ENCODE assay signal across 24 cellular contexts in genomic region chr6:39867592-39867991, GRCh38.
DNase-seq lines count a peak whose midpoint lies in the region; ATAC-seq and TF ChIP-seq lines count a peak whose summit lies in the region.
"Had no signal": no experiment of that assay in that cellular context is flagged by ENCODE, and none has a peak within 500 bp of the region (broad histone marks: within the 10 kb centered on the region; RNA-seq: fewer than 3 reads in every experiment).

No MANE protein-coding gene starts in this region.

- CTCF ChIA-PET in WTC11 (lab: Charles Lee) = interaction anchor here (0.9 to 4.2 kb wide), 11 partner anchors 12 to 490 kb away, joined by 3 to 21 read pairs (median 3); partner anchors contain the start of gene DAAM2
- CTCF ChIA-PET in CD8-positive, alpha-beta T cell (lab: Charles Lee) = interaction anchor here (1.0 kb wide), 1 partner anchor 958 kb away, joined by 3 read pairs; no protein-coding TSS in a partner anchor

- no peaks in the 10 kb centered on the region; the same call in 2 of the 3 replicates for H3K9me3 Mint-ChIP-seq in GM23338
- H3K9me3 Mint-ChIP-seq in WTC11 = no peaks in the 10 kb centered on the region
- H3K9me3 Mint-ChIP-seq in CD8-positive, alpha-beta T cell = no peaks in the 10 kb centered on the region
- H3K9me3 Mint-ChIP-seq: activated T-helper 2 cell treated with anti-CD3 and anti-CD28 coated beads, Interferon-gamma antibody, Interleukin-2, Interleukin-4, amounts not matched to agents 10 μg/mL and 5 μg/mL and 100 μg/mL, durations not matched to agents 14 hours and 24 hours and 36 hours; central memory CD8-positive, alpha-beta T cell; nephron had no signal

- no peaks in the 10 kb centered on the region for H3K79me2 ChIP-seq in GM23338 (replicated peaks; ENCODE audit: insufficient read depth)

- intact Hi-C loops in CD8-positive, alpha-beta T cell (cut with DNase I, micrococcal nuclease) = loop anchor here (5.0 to 10.0 kb wide), 2 partner anchors 977 to 1160 kb away; no protein-coding TSS in a partner anchor

- peak; percentile 12 for TF ChIP-seq CTCF in AG09309 (IDR thresholded peaks at IDR 0.05; ENCODE audit: control insufficient read depth, insufficient read depth, low read depth, low read length, missing control alignments)
- peak; percentile 50 to 72 for TF ChIP-seq CTCF in GM23338 (conservative IDR thresholded peaks at IDR 0.05; ENCODE audit: low read depth in 2 of 2)
- TF ChIP-seq CTCF in WTC11 (IDR thresholded peaks at IDR 0.05) = 0 out of 2 replicates have a peak, but pooled peaks have one; percentile 18
- TF ChIP-seq CTCF in CD8-positive, alpha-beta T cell (IDR thresholded peaks at IDR 0.05) = no peak

- DNase-seq in AG09309 (ENCODE audit: low read depth) = no peak
- peak; percentile 66 for DNase-seq in GM23338 (ENCODE audit: low spot score)
- DNase-seq in WTC11 (ENCODE audit: low spot score) = peak; percentile 52
- DNase-seq in iPS-NIHi11 (ENCODE audit: low spot score) = peak; percentile 49
- DNase-seq in globus pallidus (ENCODE audit: low spot score) = no peak
- no peak for DNase-seq in 8988T
- no peak for DNase-seq in CD8-positive, alpha-beta T cell
- DNase-seq: activated CD4-positive, CD25-positive, alpha-beta regulatory T cell treated with anti-CD3 and anti-CD28 coated beads, Interleukin-2, amount 50 U/mL, for 72 hours; AML-193; effector CD4-positive, alpha-beta T cell; GOT3; heart left ventricle; NCI-H2081; NCI-H510A treated with DMSO at 0.1 percent for 48 hours; small intestine; stimulated activated CD4-positive, alpha-beta T cell treated with anti-CD3 and anti-CD28 coated beads, Interleukin-4, amount 100 ng/mL, for 24 hours; T-helper 9 cell; uterus had no signal

- H3K27me3 Mint-ChIP-seq in GM23338 (ENCODE audit: insufficient read depth, low read depth, poor library complexity) (peaks cover 3% of the 10 kb centered on the region), WTC11 (ENCODE audit: low read depth) (no peaks in the 10 kb centered on the region; the same call in 1 of the 2 replicates)
- peaks cover 11% of the 10 kb centered on the region for H3K27me3 Mint-ChIP-seq in CD8-positive, alpha-beta T cell (ENCODE audit: low read depth)

- H3K4me1 ChIP-seq in GM23338 (ENCODE audit: insufficient read depth) = peaks cover 10% of the 10 kb centered on the region
- H3K4me1 ChIP-seq in CD8-positive, alpha-beta T cell (ENCODE audit: insufficient read depth, low read length) = no peaks in the 10 kb centered on the region
- H3K4me1 ChIP-seq: uterus had no signal

- H3K27ac Mint-ChIP-seq in GM23338 (no peak overlapping the region), WTC11 (no peak overlapping the region)
- no peak overlapping the region for H3K27ac Mint-ChIP-seq in CD8-positive, alpha-beta T cell
- H3K27ac Mint-ChIP-seq: activated T-helper 2 cell treated with anti-CD3 and anti-CD28 coated beads, Interferon-gamma antibody, Interleukin-2, Interleukin-4, amounts not matched to agents 10 μg/mL and 5 μg/mL and 100 μg/mL, durations not matched to agents 14 hours and 24 hours and 36 hours; memory B cell; nephron had no signal

- H3K36me3 Mint-ChIP-seq in GM23338 (ENCODE audit: low read depth) (no peaks in the 10 kb centered on the region; the same call in 2 of the 3 replicates), WTC11 (no peaks in the 10 kb centered on the region)
- no peaks in the 10 kb centered on the region for H3K36me3 Mint-ChIP-seq in CD8-positive, alpha-beta T cell
- H3K36me3 Mint-ChIP-seq: memory B cell had no signal

- ATAC-seq in GM23338 (peak; percentile 90), WTC11 (peak; percentile 89), HG03135 (IDR thresholded peaks at IDR 0.05; ENCODE audit: unreplicated experiment) (no peak)
- ATAC-seq in CD8-positive, alpha-beta T cell = no peak
- ATAC-seq: heart left ventricle, SK-N-SH treated with all-trans-retinoic acid at 6 μM for 48 hours had no signal

- H3K4me3 ChIP-seq in AG09309 (ENCODE audit: control insufficient read depth, low read depth, low read length) = no peak overlapping the region
- no peak overlapping the region for H3K4me3 ChIP-seq in GM23338
- H3K4me3 ChIP-seq in CD8-positive, alpha-beta T cell (ENCODE audit: low read depth, low read length) = no peak overlapping the region
- H3K4me3 ChIP-seq: heart left ventricle, uterus had no signal

- H3K36me3 ChIP-seq in GM23338 (ENCODE audit: insufficient read depth) = no peaks in the 10 kb centered on the region
- no peaks in the 10 kb centered on the region for H3K36me3 ChIP-seq in CD8-positive, alpha-beta T cell (ENCODE audit: insufficient read depth, low read length)
- H3K36me3 ChIP-seq: uterus had no signal

- H4K20me1 ChIP-seq in GM23338 (replicated peaks; ENCODE audit: insufficient read depth) = no peaks in the 10 kb centered on the region

- no peak overlapping the region for H3K4me2 ChIP-seq in GM23338

- H3K9me3 ChIP-seq in CD8-positive, alpha-beta T cell (ENCODE audit: low read length) = no peaks in the 10 kb centered on the region
- H3K9me3 ChIP-seq: heart left ventricle, uterus had no signal

- H3K27me3 ChIP-seq in GM23338 (ENCODE audit: insufficient read depth) = no peaks in the 10 kb centered on the region
- H3K27me3 ChIP-seq in CD8-positive, alpha-beta T cell (ENCODE audit: insufficient read depth, low read length) = no peaks in the 10 kb centered on the region
- H3K27me3 ChIP-seq: heart left ventricle, uterus had no signal

- H3F3A ChIP-seq in GM23338 (replicated peaks; ENCODE audit: low read depth) = no peaks in the 10 kb centered on the region

- H3K4me3 Mint-ChIP-seq in GM23338 = no peak overlapping the region
- H3K4me3 Mint-ChIP-seq in WTC11 = no peak overlapping the region
- H3K4me3 Mint-ChIP-seq in CD8-positive, alpha-beta T cell = no peak overlapping the region
- H3K4me3 Mint-ChIP-seq: central memory CD8-positive, alpha-beta T cell; memory B cell; nephron had no signal

- POLR2A ChIA-PET in WTC11 (lab: Charles Lee) = no interaction called here
- POLR2A ChIA-PET in CD8-positive, alpha-beta T cell (lab: Charles Lee) = interaction anchor here (1.6 kb wide), 1 partner anchor 9 kb away, joined by 4 read pairs; no protein-coding TSS in a partner anchor

- H3K4me1 Mint-ChIP-seq in GM23338 (peaks cover 23% of the 10 kb centered on the region), WTC11 (peaks cover 29% of the 10 kb centered on the region)
- H3K4me1 Mint-ChIP-seq in CD8-positive, alpha-beta T cell (ENCODE audit: low read depth) = no peaks in the 10 kb centered on the region
- H3K4me1 Mint-ChIP-seq: central memory CD8-positive, alpha-beta T cell; memory B cell had no signal

- peaks cover 10% of the 10 kb centered on the region for H3K9me2 ChIP-seq in GM23338 (ENCODE audit: insufficient read depth)

- no peak overlapping the region for H2AFZ ChIP-seq in GM23338

- no peak overlapping the region for H3K27ac ChIP-seq in GM23338 (ENCODE audit: low read depth)
- no peak overlapping the region for H3K27ac ChIP-seq in CD8-positive, alpha-beta T cell (ENCODE audit: low read depth, low read length)
- H3K27ac ChIP-seq: heart left ventricle, uterus had no signal

TF ChIP-seq in GM23338, 12 proteins besides CTCF, POLR2A, EP300 and RAD21 (continues in another document):
- no peak for TF ChIP-seq NANOG (IDR thresholded peaks at IDR 0.05; ENCODE audit: borderline replicate concordance)

TF ChIP-seq in WTC11, 78 proteins besides CTCF, POLR2A, EP300 and RAD21 (continues in another document):
- TF ChIP-seq MXD4 (CRISPR knock-in tag; IDR thresholded peaks at IDR 0.05; ENCODE audit: borderline replicate concordance) (no peak), ZNF425 (CRISPR knock-in tag; conservative IDR thresholded peaks at IDR 0.05) (no peak), USF2 (CRISPR knock-in tag; IDR thresholded peaks at IDR 0.05) (0 out of 2 replicates have a peak, but pooled peaks have one; percentile 14), ATF1 (CRISPR knock-in tag; IDR thresholded peaks at IDR 0.05) (no peak)

Comparison
In these comparisons a context has a peak if more than half of its experiments do, and no peak if none do; other contexts are left out.
1. DNase-seq: peak in GM23338 (single experiment), WTC11 (single experiment) and iPS-NIHi11 (single experiment); none in AG09309 (single experiment), globus pallidus (single experiment), 8988T (single experiment) and CD8-positive, alpha-beta T cell (0 of 7).
2. ATAC-seq: peak in GM23338 (single experiment) and WTC11 (single experiment); none in CD8-positive, alpha-beta T cell (single experiment) and HG03135 (single experiment).